Comparison of ENCODE assay signal across 8 cellular contexts in genomic region chr11:417652-418342, GRCh38. TPM values are rescaled to one million over a fixed set of nuclear protein-coding genes. Genes with fewer than 3 reads are reported as not detected.
A peak's percentile ranks its signal among the peaks of the same experiment; 100 is the strongest.
DNase-seq lines count a peak whose midpoint lies in the region; ATAC-seq and TF ChIP-seq lines count a peak whose summit lies in the region.

No MANE protein-coding gene starts in this region.

- peak; percentile 6 for DNase-seq in COLO668 (lab: John Stamatoyannopoulos, UW; ENCODE audit: unreplicated experiment)
- peak in 1 of 3 donors; percentile 8 for DNase-seq in T-helper 17 cell
- DNase-seq in heart right ventricle, result no peak
- DNase-seq in ecto neural progenitor cell (ENCODE audit: low spot score), result no peak
- no peak for DNase-seq in NCI-H2227 treated with DMSO at 0.1 percent for 48 hours (lab: John Stamatoyannopoulos, UW)
- DNase-seq in germinal center (ENCODE audit: low spot score), result no peak

- H3K4me1 ChIP-seq in heart right ventricle (peaks cover 0 to 35% (median 12%) of the 10 kb centered on the region in 9 donors), rectal smooth muscle tissue (ENCODE audit: control insufficient read depth, insufficient read depth, low read length) (no peaks in the 10 kb centered on the region)

- H3K4me3 Mint-ChIP-seq in T-helper 17 cell, result peak overlapping the region; percentile 78

- H3K27me3 ChIP-seq in heart right ventricle (peaks cover 9 to 73% (median 53%) of the 10 kb centered on the region in 7 donors), rectal smooth muscle tissue (ENCODE audit: control insufficient read depth, insufficient read depth, low read length) (peaks cover 3% of the 10 kb centered on the region)

- peak overlapping the region; percentile 19 for H3K27ac Mint-ChIP-seq in T-helper 17 cell

- intact Hi-C loops in heart right ventricle (cut with DNase I), result loop anchor here in 1 of 10 donors (2.0 kb wide), 1 partner anchor 31 kb away; no protein-coding TSS in a partner anchor

- peaks cover 7% of the 10 kb centered on the region for H3K36me3 Mint-ChIP-seq in T-helper 17 cell (ENCODE audit: low read depth)

- H3K27me3 Mint-ChIP-seq in T-helper 17 cell, result no peaks in the 10 kb centered on the region

- H3K27ac ChIP-seq in heart right ventricle (peak overlapping the region in 9 of 10 donors; percentile 87 to 97 (median 95)), rectal smooth muscle tissue (ENCODE audit: low read depth, low read length) (no peak overlapping the region)

- ATAC-seq in T-helper 17 cell (no peak), heart right ventricle (no peak), HG03565 (IDR thresholded peaks at IDR 0.05; ENCODE audit: unreplicated experiment) (no peak)

- no peak for TF ChIP-seq CTCF in heart right ventricle (IDR thresholded peaks at IDR 0.05)

- H3K4me3 ChIP-seq in heart right ventricle (peak overlapping the region in 9 of 10 donors; percentile 48 to 69 (median 64)), rectal smooth muscle tissue (ENCODE audit: low read length) (peak overlapping the region; percentile 69)

- WGBS in heart right ventricle, 2 donors, result 56 to 61% methylated on average over 19 of the region's 19 CpGs

- no peak overlapping the region for H3K9ac ChIP-seq in rectal smooth muscle tissue (ENCODE audit: low read length)

- H3K36me3 ChIP-seq in heart right ventricle (no peaks in the 10 kb centered on the region), rectal smooth muscle tissue (ENCODE audit: control insufficient read depth, insufficient read depth, low read length) (no peaks in the 10 kb centered on the region)

- H3K9me3 ChIP-seq in T-helper 17 cell (ENCODE audit: control insufficient read depth, low read length, poor library complexity, severe bottlenecking) (no peaks in the 10 kb centered on the region), heart right ventricle (no peaks in the 10 kb centered on the region)

- H3K4me1 Mint-ChIP-seq in T-helper 17 cell, result peaks cover 19% of the 10 kb centered on the region

RNA-seq across cellular contexts. Expression of gene SIGIRR, which starts 3.0 kb away (rescaled TPM):
- total RNA-seq in T-helper 17 cell (100 to 1,000 TPM; 353 to 409 TPM), heart right ventricle (10 to 100 TPM; 20.4 to 52.4 (median 30.0) TPM)
- 100 to 1,000 TPM in 1 of 2 donors, 10 to 100 TPM in 1; 56.0 to 187 TPM for polyA plus RNA-seq in heart right ventricle

RNA-seq across cellular contexts. Expression of gene PKP3, which starts 23.8 kb away (rescaled TPM):
- total RNA-seq in T-helper 17 cell (not detected), heart right ventricle (1 to 10 TPM in 4 of 10 donors, under 1 TPM in 6; 0.19 to 3.0 (median 0.74) TPM)
- polyA plus RNA-seq in heart right ventricle, result under 1 TPM; 0.13 to 0.80 TPM

RNA-seq across cellular contexts. Expression of gene ANO9, which starts 24.0 kb away (rescaled TPM):
- total RNA-seq in T-helper 17 cell (100 to 1,000 TPM; 131 to 165 TPM), heart right ventricle (1 to 10 TPM in 1 of 10 donors, under 1 TPM in 5, not detected in 4; 0.05 to 2.3 (median 0.19) TPM)
- under 1 TPM; 0.13 to 0.37 TPM for polyA plus RNA-seq in heart right ventricle

RNA-seq across cellular contexts. Expression of gene PTDSS2, which starts 32.3 kb away (rescaled TPM):
- 10 to 100 TPM; 21.8 to 24.5 TPM for total RNA-seq in T-helper 17 cell
- total RNA-seq in heart right ventricle, result 10 to 100 TPM; 16.7 to 37.9 (median 24.8) TPM
- 10 to 100 TPM; 31.4 to 55.5 TPM for polyA plus RNA-seq in heart right ventricle

RNA-seq across cellular contexts. Expression of gene B4GALNT4, which starts 48.5 kb away (rescaled TPM):
- 1 to 10 TPM; 6.0 to 8.6 TPM for total RNA-seq in T-helper 17 cell
- 1 to 10 TPM in 1 of 10 donors, under 1 TPM in 6, not detected in 3; 0.09 to 1.6 (median 0.25) TPM for total RNA-seq in heart right ventricle
- 1 to 10 TPM in 1 of 2 donors, under 1 TPM in 1; 0.75 to 1.7 TPM for polyA plus RNA-seq in heart right ventricle

Comparison
In these comparisons a context has a peak if more than half of its experiments do, and no peak if none do; other contexts are left out.
1. RNA of gene SIGIRR, which starts 3.0 kb away (total RNA-seq): 353 to 409 TPM in T-helper 17 cell; 20.4 to 52.4 TPM in heart right ventricle; every median in the first group is over 4 times any median in the second.
2. RNA of gene ANO9, which starts 24.0 kb away (total RNA-seq): 131 to 165 TPM in T-helper 17 cell; 0.05 to 2.3 TPM in heart right ventricle; every median in the first group is over 10 times any median in the second.